In the genomic region with DNA sequence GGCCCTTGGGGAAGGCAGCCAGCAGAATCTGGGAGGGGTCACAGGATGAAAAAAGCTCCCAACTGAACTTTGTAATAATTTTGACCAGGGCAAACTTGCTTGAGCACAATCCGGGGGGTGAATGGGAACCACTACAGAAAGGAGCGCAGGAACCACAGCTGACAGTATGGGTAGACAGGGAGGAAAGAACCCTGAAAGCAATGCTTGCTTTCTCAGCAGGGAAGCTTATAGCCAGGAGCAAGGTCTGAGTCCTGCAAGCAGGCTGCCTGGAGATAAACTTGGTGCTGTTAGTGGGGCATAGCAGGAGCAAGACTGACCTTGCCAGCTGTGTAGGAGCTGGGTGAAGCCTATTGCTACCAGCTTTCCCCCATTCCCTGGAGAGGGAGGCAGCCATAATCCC, we compare ENCODE assay signal across 24 cellular contexts.
"Had no signal": no experiment of that assay in that cellular context is flagged by ENCODE, and none has a peak within 500 bp of the region (broad histone marks: within the 10 kb centered on the region; RNA-seq: fewer than 3 reads in every experiment).

No MANE protein-coding gene starts in this region.

- FAIRE-seq: colon, endometrium, frontal cortex, islet of Langerhans had no signal

- H3K4me3 Mint-ChIP-seq: naive thymus-derived CD8-positive, alpha-beta T cell; stimulated activated memory B cell treated with anti-CD40 and anti-IgM and Interleukin-4, amounts not matched to agents 10 μg/mL and 1 μg/mL and 100 μg/mL, for 72 hours; stimulated activated naive CD8-positive, alpha-beta T cell treated with anti-CD3 and anti-CD28 coated beads, Interleukin-15, Interleukin-2, amounts not matched to agents 100 ng/mL and 50 ng/mL, for 24 hours had no signal

- H3K4me1 ChIP-seq: heart right ventricle, spleen, tibial artery, upper lobe of right lung, vagina had no signal

- H3K27ac Mint-ChIP-seq: stimulated activated memory B cell treated with anti-CD40 and anti-IgM and Interleukin-4, amounts not matched to agents 10 μg/mL and 1 μg/mL and 100 μg/mL, for 72 hours; stimulated activated naive CD8-positive, alpha-beta T cell treated with anti-CD3 and anti-CD28 coated beads, Interleukin-15, Interleukin-2, amounts not matched to agents 100 ng/mL and 50 ng/mL, for 24 hours had no signal

- H3K27me3 ChIP-seq: heart right ventricle, neutrophil, tibial artery, upper lobe of right lung, vagina had no signal

- H3K27me3 Mint-ChIP-seq: stimulated activated memory B cell treated with anti-CD40 and anti-IgM and Interleukin-4, amounts not matched to agents 10 μg/mL and 1 μg/mL and 100 μg/mL, for 72 hours had no signal

- DNase-seq: dermis blood vessel endothelial cell; effector CD4-positive, alpha-beta T cell; heart right ventricle; hypothalamus; kidney glomerular epithelial cell; mucosa of descending colon; naive thymus-derived CD8-positive, alpha-beta T cell; posterior cingulate gyrus; spleen; stimulated activated CD4-positive, alpha-beta T cell treated with anti-CD3 and anti-CD28 coated beads, Interleukin-15, amount 100 ng/mL, for 24 hours; stimulated activated CD4-positive, alpha-beta T cell treated with anti-CD3 and anti-CD28 coated beads, Interleukin-1b, Interleukin-23, amount 100 ng/mL, for 48 hours; stimulated activated CD4-positive, alpha-beta T cell treated with anti-CD3 and anti-CD28 coated beads, Interleukin-4, amount 100 ng/mL, for 24 hours; tibial artery; upper lobe of right lung had no signal

- ATAC-seq: esophagus mucosa; heart right ventricle; mucosa of descending colon; naive thymus-derived CD8-positive, alpha-beta T cell; sciatic nerve; stimulated activated memory B cell treated with anti-CD40 and anti-IgM and Interleukin-4, amounts not matched to agents 10 μg/mL and 1 μg/mL and 100 μg/mL, for 72 hours; upper lobe of right lung had no signal

- H3K9me3 ChIP-seq: mucosa of descending colon, neutrophil, upper lobe of right lung had no signal

- H3K27ac ChIP-seq: heart right ventricle, neutrophil, spleen, tibial artery, upper lobe of right lung, vagina had no signal

- H3K36me3 ChIP-seq: heart right ventricle, neutrophil, spleen, tibial artery, upper lobe of right lung, vagina had no signal

- H3K4me3 ChIP-seq: heart right ventricle, mucosa of descending colon, spleen, tibial artery, upper lobe of right lung, vagina had no signal
